23 cellular contexts compared by ENCODE assay signal in genomic region chr21:45854702-45855247, GRCh38.
DNase-seq lines count a peak whose midpoint lies in the region; ATAC-seq and TF ChIP-seq lines count a peak whose summit lies in the region.
"Had no signal": no experiment of that assay in that cellular context is flagged by ENCODE, and none has a peak within 500 bp of the region (broad histone marks: within the 10 kb centered on the region; RNA-seq: fewer than 3 reads in every experiment).

No MANE protein-coding gene starts in this region.

- no peak overlapping the region for H3K18ac ChIP-seq in mesendoderm (ENCODE audit: low read length)

- H3K4me3 Mint-ChIP-seq in activated CD8-positive, alpha-beta memory T cell treated with anti-CD3 and anti-CD28 coated beads, Interleukin-2, amount 10 ng/mL, durations not matched to agents 7 days and 5 days: no peak overlapping the region
- H3K4me3 Mint-ChIP-seq: brain, T-cell had no signal

- H3K4ac ChIP-seq in mesendoderm (ENCODE audit: low read depth, low read length): no peak overlapping the region

- no peaks in the 10 kb centered on the region for H3K4me1 ChIP-seq in mesendoderm (ENCODE audit: control insufficient read depth, low read depth, low read length)
- H3K4me1 ChIP-seq: Caco-2, left lung, thyroid gland had no signal

- no peak for TF ChIP-seq CTCF in choroid plexus epithelial cell (conservative IDR thresholded peaks at IDR 0.05; ENCODE audit: low read depth, low read length)

- no peak overlapping the region for H2BK5ac ChIP-seq in mesendoderm (ENCODE audit: low read length)

- no peaks in the 10 kb centered on the region for H3K79me1 ChIP-seq in mesendoderm (ENCODE audit: low read length)

- no peak overlapping the region for H3K27ac ChIP-seq in mesendoderm (ENCODE audit: low read depth, low read length)
- H3K27ac ChIP-seq: left lung, thyroid gland had no signal

- DNase-seq in activated CD8-positive, alpha-beta memory T cell treated with anti-CD3 and anti-CD28 coated beads, Interleukin-2, amount 50 U/mL, for 48 hours: peak; percentile 8
- DNase-seq in activated CD8-positive, alpha-beta memory T cell treated with anti-CD3 and anti-CD28 coated beads, Interleukin-2, amount 10 ng/mL, durations not matched to agents 7 days and 5 days: no peak
- DNase-seq in choroid plexus epithelial cell (ENCODE audit: low read depth) (peak; percentile 69), mesendoderm (peak; percentile 40), ureter (ENCODE audit: low spot score) (peak; percentile 24), NCI-H1417 (lab: John Stamatoyannopoulos, UW) (no peak), NCI-H2029 treated with DMSO at 0.1 percent for 48 hours (lab: John Stamatoyannopoulos, UW) (no peak)
- DNase-seq in effector CD8-positive, alpha-beta T cell (lab: John Stamatoyannopoulos, UW): no peak
- DNase-seq: activated CD4-positive, alpha-beta T cell treated with anti-CD3 and anti-CD28 coated beads for 48 hours; activated effector memory CD4-positive, alpha-beta T cell treated with anti-CD3 and anti-CD28 coated beads, Interleukin-2, amount 50 U/mL, for 16 hours; Caco-2; cortex of kidney; DND-41; NCI-H1048; NCI-H1930; NCI-H446; PC-3; small intestine; stimulated activated naive CD8-positive, alpha-beta T cell treated with anti-CD3 and anti-CD28 coated beads, Interleukin-15, Interleukin-2, amounts not matched to agents 100 U/mL and 50 U/mL, for 24 hours; T-cell; thyroid gland had no signal

- no peaks in the 10 kb centered on the region for H3K79me2 ChIP-seq in mesendoderm (ENCODE audit: control insufficient read depth, insufficient read depth, low read length)

- peaks cover 23% of the 10 kb centered on the region for H3K27me3 Mint-ChIP-seq in activated CD8-positive, alpha-beta memory T cell treated with anti-CD3 and anti-CD28 coated beads, Interleukin-2, amount 10 ng/mL, durations not matched to agents 7 days and 5 days
- H3K27me3 Mint-ChIP-seq: brain had no signal

- H3K4me3 ChIP-seq in choroid plexus epithelial cell (ENCODE audit: low read depth, low read length) (no peak overlapping the region), mesendoderm (ENCODE audit: low read length) (no peak overlapping the region)
- H3K4me3 ChIP-seq: left lung, thyroid gland had no signal

- H3K23ac ChIP-seq in mesendoderm (ENCODE audit: low read length): no peak overlapping the region

- no peak overlapping the region for H4K8ac ChIP-seq in mesendoderm (ENCODE audit: low read depth, low read length)

- H3K27ac Mint-ChIP-seq in activated CD8-positive, alpha-beta memory T cell treated with anti-CD3 and anti-CD28 coated beads, Interleukin-2, amount 10 ng/mL, durations not matched to agents 7 days and 5 days: no peak overlapping the region
- H3K27ac Mint-ChIP-seq: T-cell had no signal

- H4K5ac ChIP-seq in mesendoderm (ENCODE audit: low read length): no peak overlapping the region

- H3K36me3 ChIP-seq in mesendoderm (ENCODE audit: control insufficient read depth, insufficient read depth, low read length): no peaks in the 10 kb centered on the region
- H3K36me3 ChIP-seq: left lung, thyroid gland had no signal

- H3K9ac ChIP-seq in mesendoderm (ENCODE audit: low read length): no peak overlapping the region

- H2BK120ac ChIP-seq in mesendoderm (ENCODE audit: low read depth, low read length): no peak overlapping the region

- ATAC-seq in activated CD8-positive, alpha-beta memory T cell treated with anti-CD3 and anti-CD28 coated beads, Interleukin-2, amount 10 ng/mL, durations not matched to agents 7 days and 5 days: no peak
- ATAC-seq: left lung; PC-3; stimulated activated naive CD8-positive, alpha-beta T cell treated with anti-CD3 and anti-CD28 coated beads, Interleukin-15, Interleukin-2, amounts not matched to agents 100 U/mL and 50 U/mL, for 24 hours; T-cell had no signal

- H2BK15ac ChIP-seq in mesendoderm (replicated peaks; ENCODE audit: low read depth): no peak overlapping the region

- H3K56ac ChIP-seq in mesendoderm (ENCODE audit: low read length): peak overlapping the region; percentile 18

- CTCF ChIA-PET in activated CD8-positive, alpha-beta memory T cell treated with anti-CD3 and anti-CD28 coated beads, Interleukin-2, amount 10 ng/mL, durations not matched to agents 7 days and 5 days (lab: Charles Lee): no interaction called here

- H3K9me3 Mint-ChIP-seq in activated CD8-positive, alpha-beta memory T cell treated with anti-CD3 and anti-CD28 coated beads, Interleukin-2, amount 10 ng/mL, durations not matched to agents 7 days and 5 days (ENCODE audit: low read depth): no peaks in the 10 kb centered on the region
- H3K9me3 Mint-ChIP-seq: brain, T-cell had no signal

- no peak overlapping the region for H2AK5ac ChIP-seq in mesendoderm (ENCODE audit: low read length)

- no CpG with 5 or more reads among the region's 12 CpGs for WGBS in mesendoderm (ENCODE audit: extremely low coverage, insufficient coverage, low lambda C conversion rate)

- H3K36me3 Mint-ChIP-seq in activated CD8-positive, alpha-beta memory T cell treated with anti-CD3 and anti-CD28 coated beads, Interleukin-2, amount 10 ng/mL, durations not matched to agents 7 days and 5 days: no peaks in the 10 kb centered on the region
- H3K36me3 Mint-ChIP-seq: brain, T-cell had no signal

- H3K27me3 ChIP-seq in mesendoderm (ENCODE audit: insufficient read depth, low read length, poor library complexity): no peaks in the 10 kb centered on the region
- H3K27me3 ChIP-seq: thyroid gland had no signal

- H3K4me1 Mint-ChIP-seq in activated CD8-positive, alpha-beta memory T cell treated with anti-CD3 and anti-CD28 coated beads, Interleukin-2, amount 10 ng/mL, durations not matched to agents 7 days and 5 days: no peaks in the 10 kb centered on the region
- H3K4me1 Mint-ChIP-seq: T-cell had no signal

- no peak overlapping the region for H3K4me2 ChIP-seq in mesendoderm (ENCODE audit: low read length)

Comparison
In these comparisons a context has a peak if more than half of its experiments do, and no peak if none do; other contexts are left out.
1. DNase-seq: peak in activated CD8-positive, alpha-beta memory T cell treated with anti-CD3 and anti-CD28 coated beads, Interleukin-2, amount 50 U/mL, for 48 hours (single experiment), choroid plexus epithelial cell (single experiment), mesendoderm (single experiment) and ureter (single experiment); none in activated CD8-positive, alpha-beta memory T cell treated with anti-CD3 and anti-CD28 coated beads, Interleukin-2, amount 10 ng/mL, durations not matched to agents 7 days and 5 days (single experiment), NCI-H1417 (0 of 3), NCI-H2029 treated with DMSO at 0.1 percent for 48 hours (single experiment) and effector CD8-positive, alpha-beta T cell (single experiment).